16 cellular contexts compared by ENCODE assay signal in genomic region chr1:239421810-239422209, GRCh38. TPM values are rescaled to one million over a fixed set of nuclear protein-coding genes. Genes with fewer than 3 reads are reported as not detected.
DNase-seq lines count a peak whose midpoint lies in the region; ATAC-seq, FAIRE-seq and TF ChIP-seq lines count a peak whose summit lies in the region.
"Had no signal": no experiment of that assay in that cellular context is flagged by ENCODE, and none has a peak within 500 bp of the region (broad histone marks: within the 10 kb centered on the region; RNA-seq: fewer than 3 reads in every experiment).

No MANE protein-coding gene starts in this region.

- no peaks in the 10 kb centered on the region for H3K27me3 ChIP-seq in HepG2 (ENCODE audit: control insufficient read depth in 1 of 2, insufficient read depth in 2 of 2, low read length in 2 of 2)
- H3K27me3 ChIP-seq in right lobe of liver, result no peaks in the 10 kb centered on the region
- no peaks in the 10 kb centered on the region for H3K27me3 ChIP-seq in pancreas
- H3K27me3 ChIP-seq: BLaER1 had no signal

- no peaks in the 10 kb centered on the region for H3K79me2 ChIP-seq in HepG2 (ENCODE audit: insufficient read depth, low read length)

- H3K36me3 ChIP-seq in HepG2 (replicated peaks in 1 of 2; ENCODE audit: control insufficient read depth in 1 of 2, insufficient read depth in 2 of 2, low read length in 2 of 2) (no peaks in the 10 kb centered on the region), right lobe of liver (no peaks in the 10 kb centered on the region), pancreas (no peaks in the 10 kb centered on the region)
- H3K36me3 ChIP-seq: BLaER1 had no signal

- no peak overlapping the region for H3K4me2 ChIP-seq in HepG2 (ENCODE audit: low read depth, low read length)
- H3K4me2 ChIP-seq: BLaER1 had no signal

- DNase-seq in HepG2 (ENCODE audit: low spot score) (no peak), right lobe of liver (no peak), OCI-M1 (lab: John Stamatoyannopoulos, UW) (peak; percentile 64), astrocyte of the hippocampus (ENCODE audit: low read depth, low spot score) (peak; percentile 47), erythroblast (lab: John Stamatoyannopoulos, UW) (no peak), pancreas (no peak)
- DNase-seq: 8988T; AML-193; Caco-2; CD8-positive, alpha-beta memory T cell; DND-41; GDM1; HCEC 1CT had no signal

- peaks cover 15% of the 10 kb centered on the region for H3K9me3 ChIP-seq in HepG2 (ENCODE audit: low read length)
- no peaks in the 10 kb centered on the region for H3K9me3 ChIP-seq in right lobe of liver
- H3K9me3 ChIP-seq in pancreas, result no peaks in the 10 kb centered on the region
- H3K9me3 ChIP-seq: BLaER1, Caco-2 had no signal

- BruUV-seq in HepG2 (replicated peaks; lab: Mats Ljungman, UMichigan), result no TSS peak

- TF ChIP-seq CTCF in HepG2 (CRISPR knock-in tag; IDR thresholded peaks at IDR 0.05) (no peak), right lobe of liver (IDR thresholded peaks at IDR 0.05) (no peak), pancreas (IDR thresholded peaks at IDR 0.05) (no peak)

- POLR2A ChIA-PET in HepG2 (lab: Yijun Ruan, JAX), result no interaction called here

- in situ Hi-C loops in HepG2 (cut with HindIII; ENCODE audit: extremely low pct_ligation_motif_present, low pct_unique_long_range_greater_than_20kb), result loop anchor here (25.0 kb wide), 1 partner anchor 465 kb away; no protein-coding TSS in a partner anchor

- FAIRE-seq in HepG2 (lab: Jason Lieb, UNC) (no peak), pancreas (lab: Jason Lieb, UNC) (no peak)
- FAIRE-seq: GM12892 had no signal

- H4K20me1 ChIP-seq in HepG2 (ENCODE audit: insufficient read depth, low read length), result no peaks in the 10 kb centered on the region
- H4K20me1 ChIP-seq: BLaER1 had no signal

- intact Hi-C loops in HepG2 (cut with micrococcal nuclease; ENCODE audit: unreplicated experiment), result no loop called here
- intact Hi-C loops in right lobe of liver (cut with DNase I), result no loop called here
- intact Hi-C loops in pancreas (cut with DNase I), result no loop called here

- H3K4me3 ChIP-seq in HepG2 (replicated peaks in 1 of 3; ENCODE audit: insufficient read depth in 1 of 3, low read depth in 2 of 3, low read length in 3 of 3), result no peak overlapping the region
- no peak overlapping the region for H3K4me3 ChIP-seq in right lobe of liver
- no peak overlapping the region for H3K4me3 ChIP-seq in pancreas
- H3K4me3 ChIP-seq: BLaER1 had no signal

- TF ChIP-seq RAD21 in HepG2 (CRISPR knock-in tag; IDR thresholded peaks at IDR 0.05), result no peak

- no peaks in the 10 kb centered on the region for H3K4me1 ChIP-seq in HepG2 (ENCODE audit: insufficient read depth, low read length)
- H3K4me1 ChIP-seq in right lobe of liver, result no peaks in the 10 kb centered on the region
- H3K4me1 ChIP-seq in pancreas, result peaks cover 0 to 18% (median 0%) of the 10 kb centered on the region in 3 donors
- H3K4me1 ChIP-seq: BLaER1, Caco-2 had no signal

- WGBS in HepG2 (ENCODE audit: low lambda C conversion rate), result 1% methylated on average over 2 of the region's 2 CpGs
- WGBS in right lobe of liver (ENCODE audit: insufficient coverage, low coverage, low lambda C conversion rate, missing lambda C conversion rate), result 40% methylated on average over 2 of the region's 2 CpGs
- WGBS in pancreas, 2 donors, result 36 to 49% methylated on average over 2 of the region's 2 CpGs

- ATAC-seq in HepG2 (no peak), right lobe of liver (no peak), pancreas (no peak), GM19467 (IDR thresholded peaks at IDR 0.05; ENCODE audit: unreplicated experiment) (no peak)

- CTCF ChIA-PET in HepG2 (lab: Yijun Ruan, JAX; ENCODE audit: low intra/inter-chr PET ratio, low total read pairs), result no interaction called here

- no peak overlapping the region for H2AFZ ChIP-seq in HepG2 (ENCODE audit: low read length)

- H3K9ac ChIP-seq in HepG2 (ENCODE audit: insufficient read depth, low read depth, low read length), result no peak overlapping the region
- H3K9ac ChIP-seq: BLaER1 had no signal

- H3K27ac ChIP-seq in HepG2 (ENCODE audit: extremely low read length, insufficient read depth, low read length), result no peak overlapping the region
- no peak overlapping the region for H3K27ac ChIP-seq in right lobe of liver
- no peak overlapping the region for H3K27ac ChIP-seq in pancreas
- H3K27ac ChIP-seq: BLaER1 had no signal

- TF ChIP-seq EP300 in HepG2 (IDR thresholded peaks at IDR 0.05; ENCODE audit: low read depth in 2 of 2, low read length in 2 of 2) (no peak), HepG2 (CRISPR knock-in tag; IDR thresholded peaks at IDR 0.05; ENCODE audit: borderline replicate concordance) (no peak)

- TF ChIP-seq POLR2A in HepG2 (IDR thresholded peaks at IDR 0.05; ENCODE audit: insufficient read depth in 1 of 2, low read depth in 2 of 2, low read length in 2 of 2) (no peak), right lobe of liver (IDR thresholded peaks at IDR 0.05) (no peak), erythroblast (IDR thresholded peaks at IDR 0.05; ENCODE audit: low read length) (no peak)

TF ChIP-seq in HepG2, 621 proteins besides CTCF, POLR2A, EP300 and RAD21:
- TF ChIP-seq ZMYM2 (CRISPR knock-in tag; IDR thresholded peaks at IDR 0.05) (no peak), MTERF4 (CRISPR knock-in tag; IDR thresholded peaks at IDR 0.05) (no peak), ATF7 (IDR thresholded peaks at IDR 0.05) (peak; percentile 55), ATF7 (CRISPR knock-in tag; IDR thresholded peaks at IDR 0.05) (no peak), KLF15 (CRISPR knock-in tag; IDR thresholded peaks at IDR 0.05; ENCODE audit: borderline replicate concordance) (no peak)

RNA-seq across cellular contexts. Expression of gene CHRM3, which starts 35.4 kb away (rescaled TPM):
- total RNA-seq in HepG2 (2016; rRNA removed; fragmentation: Illumina TruSeq; extraction: Trizol) (not detected in 2 replicates), right lobe of liver (1 to 10 TPM in 3 of 6 experiments, under 1 TPM in 3; under 0.01 to 2.3 (median 0.99) TPM), pancreas (10 to 100 TPM; 21.9 to 31.8 (median 26.4) TPM)
- not detected in 2 replicates for total RNA-seq in HepG2 (2016; cell fraction: cytosol; rRNA removed; fragmentation: Illumina TruSeq; extraction: Trizol; ENCODE audit: low read depth)
- total RNA-seq in HepG2 (2016; cell fraction: insoluble cytoplasmic fraction; rRNA removed; fragmentation: Illumina TruSeq; extraction: Trizol), result not detected in 2 replicates
- not detected in 2 replicates for total RNA-seq in HepG2 (2016; cell fraction: membrane; rRNA removed; fragmentation: Illumina TruSeq; extraction: Trizol)
- 0.06 TPM in 1 of 2 replicates, not detected in the other for total RNA-seq in HepG2 (2016; cell fraction: nucleus; rRNA removed; fragmentation: Illumina TruSeq; extraction: Trizol)
- polyA plus RNA-seq in HepG2 (2011; rRNA removed) (not detected in 2 replicates), pancreas (10 to 100 TPM in 1 of 2 donors, 1 to 10 TPM in 1; 2.2 to 10.3 TPM)
- not detected in 2 replicates for polyA plus RNA-seq in HepG2 (2011; cell fraction: cytosol; rRNA removed)
- polyA plus RNA-seq in HepG2 (2011; cell fraction: nucleus; rRNA removed), result not detected in 2 replicates
- polyA plus RNA-seq in HepG2 (2012), result not detected in 2 replicates
- polyA plus RNA-seq in HepG2 (2016; cell fraction: cytosol; fragmentation: Illumina TruSeq; extraction: Trizol; ENCODE audit: low read depth), result not detected in 2 replicates
- not detected in 2 replicates for polyA plus RNA-seq in HepG2 (2016; cell fraction: insoluble cytoplasmic fraction; fragmentation: Illumina TruSeq; extraction: Trizol; ENCODE audit: low read depth)
- polyA plus RNA-seq in HepG2 (2016; cell fraction: membrane; fragmentation: Illumina TruSeq; extraction: Trizol; ENCODE audit: low read depth), result not detected in 2 replicates
- not detected in 2 replicates for polyA plus RNA-seq in HepG2 (2016; cell fraction: nucleus; fragmentation: Illumina TruSeq; extraction: Trizol; ENCODE audit: insufficient read depth, low read depth)
- polyA minus RNA-seq in HepG2 (2011; rRNA and poly(A)+ RNA removed; ENCODE audit: low replicate concordance), result 0.12 and 0.91 TPM in 2 replicates
- not detected in 2 replicates for polyA minus RNA-seq in HepG2 (2011; cell fraction: cytosol; rRNA and poly(A)+ RNA removed)
- 0.12 and 0.26 TPM in 2 replicates for polyA minus RNA-seq in HepG2 (2011; cell fraction: nucleus; rRNA and poly(A)+ RNA removed)
- polyA plus RNA-seq: CD8-positive, alpha-beta memory T cell had no signal

Comparison
In these comparisons a context has a peak if more than half of its experiments do, and no peak if none do; other contexts are left out.
1. DNase-seq: peak in OCI-M1 (single experiment) and astrocyte of the hippocampus (single experiment); none in HepG2 (single experiment), right lobe of liver (0 of 3), erythroblast (0 of 2) and pancreas (0 of 6).
2. RNA of gene CHRM3, which starts 35.4 kb away (total RNA-seq): 21.9 to 31.8 TPM in pancreas; under 0.01 to 2.3 TPM in right lobe of liver and 0.06 TPM in HepG2; every median in the first group is over 4 times any median in the second.